29 cellular contexts compared by ENCODE assay signal in the genomic region with DNA sequence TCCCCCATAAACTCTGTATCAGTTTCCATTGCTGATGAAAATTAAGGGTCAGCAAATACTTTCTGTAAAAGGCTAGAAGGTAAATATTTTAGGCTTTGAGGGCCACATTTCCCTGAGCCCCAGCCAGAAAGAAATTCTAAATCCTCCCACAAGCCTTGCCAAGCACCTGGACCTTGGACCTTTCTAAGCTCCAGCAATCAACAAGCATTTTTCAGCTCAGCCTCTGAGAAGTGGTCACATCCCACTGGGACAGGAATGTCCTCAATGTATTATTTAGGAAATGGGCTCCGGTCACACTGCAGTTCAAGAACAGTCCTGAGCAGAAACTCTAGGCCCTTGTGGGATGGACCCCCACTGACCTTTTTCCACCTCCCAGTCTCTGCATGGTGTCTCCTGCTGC. TPM values are rescaled to one million over a fixed set of nuclear protein-coding genes. Genes with fewer than 3 reads are reported as not detected.
"Had no signal": no experiment of that assay in that cellular context is flagged by ENCODE, and none has a peak within 500 bp of the region (broad histone marks: within the 10 kb centered on the region; RNA-seq: fewer than 3 reads in every experiment).

No MANE protein-coding gene starts in this region.

- H3K36me3 Mint-ChIP-seq: activated naive CD4-positive, alpha-beta T cell treated with anti-CD3 and anti-CD28 coated beads, Interleukin-2, amount 10 ng/mL, durations not matched to agents 7 days and 5 days; activated naive CD4-positive, alpha-beta T cell treated with anti-CD3 and anti-CD28 coated beads, Interleukin-2, amount 50 U/mL, for 72 hours; activated naive CD8-positive, alpha-beta T cell treated with anti-CD3 and anti-CD28 coated beads, Interleukin-2, amount 10 ng/mL, durations not matched to agents 7 days and 5 days; brain had no signal

- H3K9me3 Mint-ChIP-seq: activated CD4-positive, alpha-beta memory T cell treated with anti-CD3 and anti-CD28 coated beads, Interleukin-2, amount 10 ng/mL, durations not matched to agents 7 days and 5 days; activated CD4-positive, alpha-beta T cell treated with anti-CD3 and anti-CD28 coated beads, Interleukin-2, amount 10 ng/mL, durations not matched to agents 24 days and 14 days; activated naive CD4-positive, alpha-beta T cell treated with anti-CD3 and anti-CD28 coated beads, Interleukin-2, amount 10 ng/mL, durations not matched to agents 7 days and 5 days; activated naive CD4-positive, alpha-beta T cell treated with anti-CD3 and anti-CD28 coated beads, Interleukin-2, amount 50 U/mL, for 72 hours; activated naive CD8-positive, alpha-beta T cell treated with anti-CD3 and anti-CD28 coated beads, Interleukin-2, amount 10 ng/mL, durations not matched to agents 7 days and 5 days; activated T-cell treated with anti-CD3 and anti-CD28 coated beads, Interleukin-2, amount 50 U/mL, for 24 hours; activated T-cell treated with anti-CD3 and anti-CD28 coated beads, Interleukin-2, amount 50 U/mL, for 72 hours; brain had no signal

- H3K27ac ChIP-seq: ascending aorta, breast epithelium, cardiac muscle cell, colonic mucosa had no signal

- H3K4me1 Mint-ChIP-seq: activated CD4-positive, alpha-beta memory T cell treated with anti-CD3 and anti-CD28 coated beads, Interleukin-2, amount 10 ng/mL, durations not matched to agents 7 days and 5 days; activated CD4-positive, alpha-beta T cell treated with anti-CD3 and anti-CD28 coated beads for 36 hours; activated CD4-positive, alpha-beta T cell treated with anti-CD3 and anti-CD28 coated beads, Interleukin-2, amount 10 ng/mL, durations not matched to agents 24 days and 14 days; activated naive CD4-positive, alpha-beta T cell treated with anti-CD3 and anti-CD28 coated beads, Interleukin-2, amount 10 ng/mL, durations not matched to agents 7 days and 5 days; activated naive CD8-positive, alpha-beta T cell treated with anti-CD3 and anti-CD28 coated beads, Interleukin-2, amount 10 ng/mL, durations not matched to agents 7 days and 5 days; brain had no signal

- DNase-seq: activated CD4-positive, alpha-beta memory T cell treated with anti-CD3 and anti-CD28 coated beads, Interleukin-2, amount 10 ng/mL, durations not matched to agents 7 days and 5 days; activated CD4-positive, alpha-beta T cell treated with anti-CD3 and anti-CD28 coated beads for 36 hours; activated CD4-positive, alpha-beta T cell treated with anti-CD3 and anti-CD28 coated beads, Interleukin-2, amount 10 ng/mL, durations not matched to agents 24 days and 14 days; activated CD4-positive, alpha-beta T cell treated with anti-CD3 and anti-CD28 coated beads, Interleukin-2, amount 50 U/mL, for 4 hours; activated CD4-positive, CD25-positive, alpha-beta regulatory T cell; activated CD4-positive, CD25-positive, alpha-beta regulatory T cell treated with anti-CD3 and anti-CD28 coated beads, Interleukin-2, amount 50 U/mL, for 72 hours; activated CD8-positive, alpha-beta memory T cell treated with anti-CD3 and anti-CD28 coated beads, Interleukin-2, amount 50 U/mL, for 48 hours; activated gamma-delta T cell; activated naive CD4-positive, alpha-beta T cell; activated naive CD4-positive, alpha-beta T cell treated with anti-CD3 and anti-CD28 coated beads, Interleukin-2, amount 10 ng/mL, durations not matched to agents 7 days and 5 days; activated naive CD8-positive, alpha-beta T cell treated with anti-CD3 and anti-CD28 coated beads, Interleukin-2, amount 10 ng/mL, durations not matched to agents 7 days and 5 days; activated T-cell treated with anti-CD3 and anti-CD28 coated beads for 4 hours; activated T-cell treated with anti-CD3 and anti-CD28 coated beads, Interleukin-2, amount 50 U/mL, for 24 hours; activated T-cell treated with anti-CD3 and anti-CD28 coated beads, Interleukin-2, amount 50 U/mL, for 72 hours; central memory CD4-positive, alpha-beta T cell; cerebellar nuclear complex; colonic mucosa; effector CD8-positive, alpha-beta T cell; foreskin fibroblast; glutamatergic neuron; T-helper 2 cell had no signal

- H3K9me3 ChIP-seq: ascending aorta, breast epithelium, colonic mucosa had no signal

- H3K4me1 ChIP-seq: ascending aorta, breast epithelium, colonic mucosa had no signal

- H3K4me3 Mint-ChIP-seq: activated CD4-positive, alpha-beta memory T cell treated with anti-CD3 and anti-CD28 coated beads, Interleukin-2, amount 10 ng/mL, durations not matched to agents 7 days and 5 days; activated CD4-positive, alpha-beta T cell treated with anti-CD3 and anti-CD28 coated beads for 36 hours; activated CD4-positive, alpha-beta T cell treated with anti-CD3 and anti-CD28 coated beads, Interleukin-2, amount 10 ng/mL, durations not matched to agents 24 days and 14 days; activated naive CD4-positive, alpha-beta T cell treated with anti-CD3 and anti-CD28 coated beads, Interleukin-2, amount 10 ng/mL, durations not matched to agents 7 days and 5 days; activated naive CD8-positive, alpha-beta T cell treated with anti-CD3 and anti-CD28 coated beads, Interleukin-2, amount 10 ng/mL, durations not matched to agents 7 days and 5 days; activated T-cell treated with anti-CD3 and anti-CD28 coated beads, Interleukin-2, amount 50 U/mL, for 24 hours; activated T-cell treated with anti-CD3 and anti-CD28 coated beads, Interleukin-2, amount 50 U/mL, for 72 hours; brain had no signal

- H3K4me3 ChIP-seq: ascending aorta, breast epithelium, cardiac muscle cell, colonic mucosa had no signal

- H3K27me3 ChIP-seq: ascending aorta, breast epithelium, cardiac muscle cell, colonic mucosa had no signal

- H3K36me3 ChIP-seq: ascending aorta, breast epithelium, cardiac muscle cell, colonic mucosa had no signal

- H3K27me3 Mint-ChIP-seq: activated CD4-positive, alpha-beta memory T cell treated with anti-CD3 and anti-CD28 coated beads, Interleukin-2, amount 10 ng/mL, durations not matched to agents 7 days and 5 days; activated CD4-positive, alpha-beta T cell treated with anti-CD3 and anti-CD28 coated beads, Interleukin-2, amount 10 ng/mL, durations not matched to agents 24 days and 14 days had no signal

- H3K27ac Mint-ChIP-seq: activated CD4-positive, alpha-beta memory T cell treated with anti-CD3 and anti-CD28 coated beads, Interleukin-2, amount 10 ng/mL, durations not matched to agents 7 days and 5 days; activated CD4-positive, alpha-beta T cell treated with anti-CD3 and anti-CD28 coated beads for 36 hours; activated CD4-positive, alpha-beta T cell treated with anti-CD3 and anti-CD28 coated beads, Interleukin-2, amount 10 ng/mL, durations not matched to agents 24 days and 14 days; activated naive CD4-positive, alpha-beta T cell treated with anti-CD3 and anti-CD28 coated beads, Interleukin-2, amount 10 ng/mL, durations not matched to agents 7 days and 5 days; activated naive CD4-positive, alpha-beta T cell treated with anti-CD3 and anti-CD28 coated beads, Interleukin-2, amount 50 U/mL, for 72 hours; activated naive CD8-positive, alpha-beta T cell treated with anti-CD3 and anti-CD28 coated beads, Interleukin-2, amount 10 ng/mL, durations not matched to agents 7 days and 5 days; activated T-cell treated with anti-CD3 and anti-CD28 coated beads, Interleukin-2, amount 50 U/mL, for 24 hours; activated T-cell treated with anti-CD3 and anti-CD28 coated beads, Interleukin-2, amount 50 U/mL, for 72 hours; brain had no signal

RNA-seq across cellular contexts. Expression of a gene that starts 55.9 kb away (rescaled TPM):
- total RNA-seq: activated CD4-positive, alpha-beta memory T cell treated with anti-CD3 and anti-CD28 coated beads, Interleukin-2, amount 10 ng/mL, durations not matched to agents 7 days and 5 days; activated CD4-positive, alpha-beta T cell treated with anti-CD3 and anti-CD28 coated beads for 36 hours; activated CD4-positive, alpha-beta T cell treated with anti-CD3 and anti-CD28 coated beads, Interleukin-2, amount 10 ng/mL, durations not matched to agents 24 days and 14 days; activated naive CD4-positive, alpha-beta T cell treated with anti-CD3 and anti-CD28 coated beads, Interleukin-2, amount 50 U/mL, for 72 hours; activated naive CD8-positive, alpha-beta T cell treated with anti-CD3 and anti-CD28 coated beads, Interleukin-2, amount 10 ng/mL, durations not matched to agents 7 days and 5 days; activated T-cell treated with anti-CD3 and anti-CD28 coated beads, Interleukin-2, amount 50 U/mL, for 72 hours; dermis microvascular lymphatic vessel endothelial cell; epithelial cell of proximal tubule; T-helper 1 cell treated with Interleukin-12 subunit alpha and Interleukin-12 subunit beta and Interleukin-4 antibody, amounts not matched to agents 30 ng/mL and 1 ng/mL, for 36 hours had no signal
